In genomic region chr2:104702451-104702850, GRCh38 we compare ENCODE assay signal across 19 cellular contexts.
DNase-seq lines count a peak whose midpoint lies in the region; ATAC-seq, FAIRE-seq and TF ChIP-seq lines count a peak whose summit lies in the region.
"Had no signal": no experiment of that assay in that cellular context is flagged by ENCODE, and none has a peak within 500 bp of the region (broad histone marks: within the 10 kb centered on the region; RNA-seq: fewer than 3 reads in every experiment).

No MANE protein-coding gene starts in this region.

- no peak for TF ChIP-seq POLR2A in breast epithelium (IDR thresholded peaks at IDR 0.05)

- H3K9ac ChIP-seq in mammary epithelial cell (ENCODE audit: insufficient read depth, low read length) (no peak overlapping the region), astrocyte (ENCODE audit: low read length) (no peak overlapping the region)

- CTCF ChIA-PET in mammary epithelial cell (lab: Charles Lee; ENCODE audit: low non-redundant PET): no interaction called here

- H3K27me3 Mint-ChIP-seq in astrocyte (ENCODE audit: low read depth, unreplicated experiment) (peaks cover 8% of the 10 kb centered on the region), osteocyte (ENCODE audit: unreplicated experiment) (peaks cover 39% of the 10 kb centered on the region)
- H3K27me3 Mint-ChIP-seq: IgD-negative memory B cell; stimulated activated memory B cell treated with anti-CD40 and anti-IgM and Interleukin-4, amounts not matched to agents 10 μg/mL and 1 μg/mL and 100 μg/mL, for 72 hours had no signal

- WGBS in mammary epithelial cell (ENCODE audit: low coverage, missing lambda C conversion rate): 41% methylated on average over 6 of the region's 6 CpGs

- no peak overlapping the region for H3K4me3 ChIP-seq in mammary epithelial cell (replicated peaks in 1 of 3; ENCODE audit: insufficient read depth in 1 of 3, low read depth in 2 of 3, low read length in 3 of 3)
- H3K4me3 ChIP-seq in breast epithelium: no peak overlapping the region
- H3K4me3 ChIP-seq in astrocyte (ENCODE audit: insufficient read depth, low read depth, low read length): no peak overlapping the region
- H3K4me3 ChIP-seq: adrenal gland, colonic mucosa, ovary had no signal

- H3K9me3 Mint-ChIP-seq in astrocyte (ENCODE audit: unreplicated experiment): no peaks in the 10 kb centered on the region
- H3K9me3 Mint-ChIP-seq in osteocyte (ENCODE audit: unreplicated experiment): no peaks in the 10 kb centered on the region
- H3K9me3 Mint-ChIP-seq: activated T-helper 1 cell treated with anti-CD3 and anti-CD28 coated beads, Interleukin-12 subunit alpha, Interleukin-12 subunit beta, Interleukin-2, Interleukin-4 antibody, amounts not matched to agents 30 ng/mL and 10 ng/mL and 1 ng/mL, durations not matched to agents 14 hours and 24 hours and 36 hours; IgD-negative memory B cell; stimulated activated memory B cell treated with anti-CD40 and anti-IgM and Interleukin-4, amounts not matched to agents 10 μg/mL and 1 μg/mL and 100 μg/mL, for 72 hours; T-cell had no signal

- H3K4me3 Mint-ChIP-seq in astrocyte (ENCODE audit: unreplicated experiment) (no peak overlapping the region), osteocyte (ENCODE audit: unreplicated experiment) (no peak overlapping the region)
- H3K4me3 Mint-ChIP-seq: activated CD8-positive, alpha-beta T cell treated with anti-CD3 and anti-CD28 coated beads, Interleukin-2, amount 10 ng/mL, durations not matched to agents 7 days and 5 days; activated T-helper 1 cell treated with anti-CD3 and anti-CD28 coated beads, Interleukin-12 subunit alpha, Interleukin-12 subunit beta, Interleukin-2, Interleukin-4 antibody, amounts not matched to agents 30 ng/mL and 10 ng/mL and 1 ng/mL, durations not matched to agents 14 hours and 24 hours and 36 hours; CD8-positive, alpha-beta memory T cell; IgD-negative memory B cell; stimulated activated memory B cell treated with anti-CD40 and anti-IgM and Interleukin-4, amounts not matched to agents 10 μg/mL and 1 μg/mL and 100 μg/mL, for 72 hours; T-cell had no signal

- H3K36me3 Mint-ChIP-seq in astrocyte (ENCODE audit: low read depth, unreplicated experiment) (no peaks in the 10 kb centered on the region), osteocyte (ENCODE audit: unreplicated experiment) (no peaks in the 10 kb centered on the region)
- H3K36me3 Mint-ChIP-seq: CD8-positive, alpha-beta memory T cell; IgD-negative memory B cell; stimulated activated memory B cell treated with anti-CD40 and anti-IgM and Interleukin-4, amounts not matched to agents 10 μg/mL and 1 μg/mL and 100 μg/mL, for 72 hours; T-cell had no signal

- dilution Hi-C loops in mammary epithelial cell (cut with HindIII; ENCODE audit: low sequenced_read_pairs): no loop called here

- no peaks in the 10 kb centered on the region for H4K20me1 ChIP-seq in mammary epithelial cell (ENCODE audit: insufficient read depth, low read length)
- H4K20me1 ChIP-seq in astrocyte (ENCODE audit: insufficient read depth, low read length): no peaks in the 10 kb centered on the region

- H3K4me2 ChIP-seq in mammary epithelial cell (ENCODE audit: insufficient read depth, low read depth, low read length) (peak overlapping the region; percentile 70), astrocyte (ENCODE audit: low read length) (peak overlapping the region; percentile 69)

- H3K27ac ChIP-seq in mammary epithelial cell (ENCODE audit: insufficient read depth, low read depth, low read length): no peak overlapping the region
- peak overlapping the region in 1 of 2 donors; percentile 3 for H3K27ac ChIP-seq in breast epithelium
- H3K27ac ChIP-seq in astrocyte (ENCODE audit: low read depth, low read length): no peak overlapping the region
- H3K27ac ChIP-seq: adrenal gland, colonic mucosa, ovary had no signal

- TF ChIP-seq CTCF in mammary epithelial cell (conservative IDR thresholded peaks at IDR 0.05 in 1 of 2, IDR thresholded peaks at IDR 0.05 in 1 of 2; ENCODE audit: extremely low read depth in 1 of 2, insufficient read depth in 1 of 2, low read depth in 1 of 2, low read length in 2 of 2) (no peak), breast epithelium (IDR thresholded peaks at IDR 0.05) (no peak), astrocyte (IDR thresholded peaks at IDR 0.05; ENCODE audit: insufficient read depth, low read depth, low read length) (no peak), osteocyte (IDR thresholded peaks at IDR 0.05) (no peak)

- H3K36me3 ChIP-seq in mammary epithelial cell (ENCODE audit: insufficient read depth, low read length) (no peaks in the 10 kb centered on the region), breast epithelium (no peaks in the 10 kb centered on the region), astrocyte (ENCODE audit: insufficient read depth, low read length) (no peaks in the 10 kb centered on the region)
- H3K36me3 ChIP-seq: adrenal gland, colonic mucosa, ovary had no signal

- no peak for DNase-seq in mammary epithelial cell
- no peak for DNase-seq in breast epithelium (ENCODE audit: low spot score in 2 of 2)
- DNase-seq in astrocyte (ENCODE audit: low read depth): no peak
- peak; percentile 90 for DNase-seq in left kidney (ENCODE audit: low read depth, low spot score)
- DNase-seq in HK-2 (ENCODE audit: unreplicated experiment): no peak
- DNase-seq in stimulated activated CD4-positive, alpha-beta T cell treated with anti-CD3 and anti-CD28 coated beads, Interleukin-15, amount 100 ng/mL, for 24 hours: no peak
- no peak for DNase-seq in osteocyte (ENCODE audit: extremely low spot score, unreplicated experiment)
- DNase-seq: activated CD8-positive, alpha-beta T cell treated with anti-CD3 and anti-CD28 coated beads, Interleukin-2, amount 10 ng/mL, durations not matched to agents 7 days and 5 days; CD8-positive, alpha-beta memory T cell; colonic mucosa; GDM1; ovary; RPMI8226; T-cell had no signal

- BruUV-seq in mammary epithelial cell (replicated peaks; lab: Mats Ljungman, UMichigan): no TSS peak

- H3K4me1 Mint-ChIP-seq in astrocyte (ENCODE audit: low read depth, unreplicated experiment): peaks cover 7% of the 10 kb centered on the region
- no peaks in the 10 kb centered on the region for H3K4me1 Mint-ChIP-seq in osteocyte (ENCODE audit: unreplicated experiment)
- H3K4me1 Mint-ChIP-seq: CD8-positive, alpha-beta memory T cell; IgD-negative memory B cell; stimulated activated memory B cell treated with anti-CD40 and anti-IgM and Interleukin-4, amounts not matched to agents 10 μg/mL and 1 μg/mL and 100 μg/mL, for 72 hours; T-cell had no signal

- H3K4me1 ChIP-seq in mammary epithelial cell (ENCODE audit: insufficient read depth, low read length) (peaks cover 25% of the 10 kb centered on the region), breast epithelium (no peaks in the 10 kb centered on the region), astrocyte (ENCODE audit: insufficient read depth, low read length) (peaks cover 13% of the 10 kb centered on the region)
- H3K4me1 ChIP-seq: adrenal gland, colonic mucosa had no signal

- H3K79me2 ChIP-seq in mammary epithelial cell (ENCODE audit: insufficient read depth, low read length): no peaks in the 10 kb centered on the region
- H3K79me2 ChIP-seq in astrocyte (ENCODE audit: insufficient read depth, low read length): no peaks in the 10 kb centered on the region

- ATAC-seq in GM18502 (IDR thresholded peaks at IDR 0.05; ENCODE audit: poor library complexity, unreplicated experiment): no peak
- ATAC-seq: activated CD8-positive, alpha-beta T cell treated with anti-CD3 and anti-CD28 coated beads, Interleukin-2, amount 10 ng/mL, durations not matched to agents 7 days and 5 days; T-cell had no signal

- H3K9me3 ChIP-seq in mammary epithelial cell (replicated peaks; ENCODE audit: insufficient read depth, low read length) (no peaks in the 10 kb centered on the region), breast epithelium (no peaks in the 10 kb centered on the region), astrocyte (ENCODE audit: insufficient read depth, low read depth, low read length) (no peaks in the 10 kb centered on the region)
- H3K9me3 ChIP-seq: adrenal gland, colonic mucosa, ovary had no signal

- in situ Hi-C loops in mammary epithelial cell (cut with MboI; ENCODE audit: low sequenced_read_pairs in 2 of 2): no loop called here

- intact Hi-C loops in mammary epithelial cell (cut with micrococcal nuclease): loop anchor here (10.0 kb wide), 1 partner anchor 98 kb away; no protein-coding TSS in a partner anchor
- intact Hi-C loops in breast epithelium (cut with DNase I; ENCODE audit: low total_unique reads): no loop called here

- H3K27ac Mint-ChIP-seq in astrocyte (ENCODE audit: unreplicated experiment) (no peak overlapping the region), osteocyte (ENCODE audit: unreplicated experiment) (no peak overlapping the region)
- H3K27ac Mint-ChIP-seq: activated CD8-positive, alpha-beta T cell treated with anti-CD3 and anti-CD28 coated beads, Interleukin-2, amount 10 ng/mL, durations not matched to agents 7 days and 5 days; activated T-helper 1 cell treated with anti-CD3 and anti-CD28 coated beads, Interleukin-12 subunit alpha, Interleukin-12 subunit beta, Interleukin-2, Interleukin-4 antibody, amounts not matched to agents 30 ng/mL and 10 ng/mL and 1 ng/mL, durations not matched to agents 14 hours and 24 hours and 36 hours; CD8-positive, alpha-beta memory T cell; IgD-negative memory B cell; stimulated activated memory B cell treated with anti-CD40 and anti-IgM and Interleukin-4, amounts not matched to agents 10 μg/mL and 1 μg/mL and 100 μg/mL, for 72 hours; T-cell had no signal

- FAIRE-seq in astrocyte (lab: Jason Lieb, UNC): no peak

- H3K27me3 ChIP-seq in mammary epithelial cell (ENCODE audit: insufficient read depth, low read length) (no peaks in the 10 kb centered on the region), breast epithelium (peaks cover 0 to 7% of the 10 kb centered on the region in 2 donors), astrocyte (ENCODE audit: insufficient read depth, low read length) (peaks cover 11% of the 10 kb centered on the region)
- H3K27me3 ChIP-seq: adrenal gland, colonic mucosa, ovary had no signal

- H2AFZ ChIP-seq in mammary epithelial cell (ENCODE audit: low read depth, low read length): peak overlapping the region; percentile 83
- H2AFZ ChIP-seq in astrocyte (ENCODE audit: low read depth, low read length): no peak overlapping the region
